Comparison of ENCODE assay signal across 8 cellular contexts in genomic region chr2:241315183-241315878, GRCh38. TPM values are rescaled to one million over a fixed set of nuclear protein-coding genes. Genes with fewer than 3 reads are reported as not detected.
A peak's percentile ranks its signal among the peaks of the same experiment; 100 is the strongest.
DNase-seq lines count a peak whose midpoint lies in the region; ATAC-seq and TF ChIP-seq lines count a peak whose summit lies in the region.

Gene HDLBP, minus strand, starts transcription at chr2:241315672. Its CDS starts 48,803 bp downstream, at chr2:241266869.

- TF ChIP-seq POLR2A in GM15510 (IDR thresholded peaks at IDR 0.05; ENCODE audit: borderline replicate concordance, extremely low read depth, insufficient read length): peak; percentile 51
- peak; percentile 75 to 84 for TF ChIP-seq POLR2A in uterus (IDR thresholded peaks at IDR 0.05)

- no peaks in the 10 kb centered on the region for H3K27me3 Mint-ChIP-seq in T-helper 17 cell

- H3K9me3 ChIP-seq in T-helper 17 cell (ENCODE audit: control insufficient read depth, low read length, poor library complexity, severe bottlenecking) (no peaks in the 10 kb centered on the region), right atrium auricular region (no peaks in the 10 kb centered on the region), uterus (no peaks in the 10 kb centered on the region)

- H3K27me3 ChIP-seq in right atrium auricular region: no peaks in the 10 kb centered on the region
- H3K27me3 ChIP-seq in uterus: no peaks in the 10 kb centered on the region

- peak within 1 kb of the TSS; percentile 82 to 91 for H3K4me3 ChIP-seq in right atrium auricular region
- H3K4me3 ChIP-seq in uterus: peak within 1 kb of the TSS; percentile 68 to 82

- ATAC-seq in HG02938 (IDR thresholded peaks at IDR 0.05; ENCODE audit: unreplicated experiment) (peak; percentile 58), T-helper 17 cell (peak; percentile 77)

- H3K4me1 ChIP-seq in right atrium auricular region: peaks cover 0 to 62% of the 10 kb centered on the region in 2 donors
- no peaks in the 10 kb centered on the region for H3K4me1 ChIP-seq in uterus

- H3K27ac ChIP-seq in angular gyrus (ENCODE audit: low read depth, low read length): peak within 1 kb of the TSS; percentile 100
- peak within 1 kb of the TSS; percentile 99 for H3K27ac ChIP-seq in right atrium auricular region
- H3K27ac ChIP-seq in uterus: peak within 1 kb of the TSS; percentile 98 to 99

- peaks cover 55% of the 10 kb centered on the region for H3K4me1 Mint-ChIP-seq in T-helper 17 cell

- peak within 1 kb of the TSS; percentile 99 for H3K27ac Mint-ChIP-seq in T-helper 17 cell

- peak within 1 kb of the TSS; percentile 98 for H3K4me3 Mint-ChIP-seq in T-helper 17 cell

- intact Hi-C loops in uterus (cut with DNase I; ENCODE audit: low total_unique reads): no loop called here

- H3K36me3 ChIP-seq in right atrium auricular region (no peaks in the 10 kb centered on the region), uterus (no peaks in the 10 kb centered on the region)

- peaks cover 6% of the 10 kb centered on the region for H3K36me3 Mint-ChIP-seq in T-helper 17 cell (ENCODE audit: low read depth)

- DNase-seq in NCI-H1694 treated with DMSO at 0.1 percent for 48 hours (lab: John Stamatoyannopoulos, UW) (peak; percentile 94), T-helper 17 cell (peak; percentile 100), right atrium auricular region (ENCODE audit: low spot score) (peak; percentile 99), pulmonary artery endothelial cell (ENCODE audit: low read depth, low spot score) (peak; percentile 95), uterus (peak; percentile 99 to 100)

- TF ChIP-seq CTCF in right atrium auricular region (IDR thresholded peaks at IDR 0.05): peak in 1 of 2 donors; percentile 56
- peak in 2 of 4 experiments; percentile 12 to 17 for TF ChIP-seq CTCF in uterus (IDR thresholded peaks at IDR 0.05)

RNA-seq across cellular contexts. Expression of gene HDLBP, which starts in this region (rescaled TPM):
- 100 to 1,000 TPM; 136 to 175 TPM for total RNA-seq in T-helper 17 cell
- total RNA-seq in right atrium auricular region: 100 to 1,000 TPM; 274 to 287 TPM
- total RNA-seq in pulmonary artery endothelial cell: 765 and 980 TPM in 2 replicates
- total RNA-seq in uterus: 1,000 to 10,000 TPM in 1 of 4 donors, 100 to 1,000 TPM in 3; 226 to 1,465 (median 466) TPM

Comparison
In these comparisons a context has a peak if more than half of its experiments do, and no peak if none do; other contexts are left out.
1. Peak in every context shown above with its lines: DNase-seq, ATAC-seq, H3K4me3 ChIP-seq and H3K27ac ChIP-seq.